In genomic region chr2:70498054-70498453, GRCh38 we compare ENCODE assay signal across 10 cellular contexts. TPM values are rescaled to one million over a fixed set of nuclear protein-coding genes. Genes with fewer than 3 reads are reported as not detected.
DNase-seq lines count a peak whose midpoint lies in the region; ATAC-seq lines count a peak whose summit lies in the region.
"Had no signal": no experiment of that assay in that cellular context is flagged by ENCODE, and none has a peak within 500 bp of the region (broad histone marks: within the 10 kb centered on the region; RNA-seq: fewer than 3 reads in every experiment).

No MANE protein-coding gene starts in this region.

- H3K27ac ChIP-seq in naive thymus-derived CD4-positive, alpha-beta T cell (ENCODE audit: low read depth, low read length), result no peak overlapping the region

- H3K27me3 ChIP-seq in naive thymus-derived CD4-positive, alpha-beta T cell (ENCODE audit: control insufficient read depth in 2 of 2, insufficient read depth in 2 of 2, low read length in 2 of 2), result no peaks in the 10 kb centered on the region

- peaks cover 20% of the 10 kb centered on the region for H3K27me3 Mint-ChIP-seq in activated CD8-positive, alpha-beta T cell treated with anti-CD3 and anti-CD28 coated beads, Interleukin-2, amount 10 ng/mL, durations not matched to agents 7 days and 5 days (ENCODE audit: low read depth)
- peaks cover 0 to 47% (median 0%) of the 10 kb centered on the region in 5 donors for H3K27me3 Mint-ChIP-seq in naive thymus-derived CD4-positive, alpha-beta T cell

- H3K4me1 ChIP-seq in naive thymus-derived CD4-positive, alpha-beta T cell (ENCODE audit: control insufficient read depth in 2 of 2, insufficient read depth in 2 of 2, low read length in 2 of 2), result no peaks in the 10 kb centered on the region

- no peaks in the 10 kb centered on the region for H3K36me3 ChIP-seq in naive thymus-derived CD4-positive, alpha-beta T cell (ENCODE audit: control insufficient read depth in 2 of 3, insufficient read depth in 3 of 3, low read length in 3 of 3)

- intact Hi-C loops in naive thymus-derived CD4-positive, alpha-beta T cell (cut with micrococcal nuclease), result loop anchor here (10.0 kb wide), 1 partner anchor 153 kb away; no protein-coding TSS in a partner anchor

- H3K27ac Mint-ChIP-seq in activated CD8-positive, alpha-beta T cell treated with anti-CD3 and anti-CD28 coated beads, Interleukin-2, amount 10 ng/mL, durations not matched to agents 7 days and 5 days, result no peak overlapping the region
- H3K27ac Mint-ChIP-seq in naive thymus-derived CD4-positive, alpha-beta T cell, result peak overlapping the region in 1 of 9 donors; percentile 16

- POLR2A ChIA-PET in activated CD8-positive, alpha-beta T cell treated with anti-CD3 and anti-CD28 coated beads, Interleukin-2, amount 10 ng/mL, durations not matched to agents 7 days and 5 days (lab: Charles Lee), result no interaction called here
- POLR2A ChIA-PET in naive thymus-derived CD4-positive, alpha-beta T cell (lab: Charles Lee), result interaction anchor here (0.6 kb wide), 1 partner anchor 286 kb away, joined by 3 read pairs; no protein-coding TSS in a partner anchor

- no peaks in the 10 kb centered on the region for H3K36me3 Mint-ChIP-seq in activated CD8-positive, alpha-beta T cell treated with anti-CD3 and anti-CD28 coated beads, Interleukin-2, amount 10 ng/mL, durations not matched to agents 7 days and 5 days (ENCODE audit: low read depth)
- peaks cover 0 to 7% (median 0%) of the 10 kb centered on the region in 5 donors for H3K36me3 Mint-ChIP-seq in naive thymus-derived CD4-positive, alpha-beta T cell

- H3K4me3 ChIP-seq in naive thymus-derived CD4-positive, alpha-beta T cell (ENCODE audit: low read length), result no peak overlapping the region

- H3K9me3 ChIP-seq in naive thymus-derived CD4-positive, alpha-beta T cell (ENCODE audit: control insufficient read depth in 2 of 3, low read length in 3 of 3), result no peaks in the 10 kb centered on the region

- DNase-seq in DMS79 treated with DMSO at 0.1 percent for 48 hours (lab: John Stamatoyannopoulos, UW) (peak; percentile 11), DMS79 (lab: John Stamatoyannopoulos, UW) (no peak), HuH-7 (ENCODE audit: low spot score) (peak; percentile 14)
- no peak for DNase-seq in activated CD8-positive, alpha-beta T cell treated with anti-CD3 and anti-CD28 coated beads, Interleukin-2, amount 10 ng/mL, durations not matched to agents 7 days and 5 days
- DNase-seq in naive thymus-derived CD4-positive, alpha-beta T cell, result peak in 1 of 9 donors; percentile 2
- DNase-seq in stimulated activated CD4-positive, alpha-beta T cell treated with anti-CD3 and anti-CD28 coated beads, Interleukin-1b, Interleukin-23, amount 100 ng/mL, for 48 hours, result no peak
- DNase-seq: activated T-cell treated with anti-CD3 and anti-CD28 coated beads, Interleukin-2, amount 50 U/mL, for 1 hour; effector CD8-positive, alpha-beta T cell had no signal

- peak; percentile 49 for ATAC-seq in activated CD8-positive, alpha-beta T cell treated with anti-CD3 and anti-CD28 coated beads, Interleukin-2, amount 10 ng/mL, durations not matched to agents 7 days and 5 days
- ATAC-seq in naive thymus-derived CD4-positive, alpha-beta T cell, result peak; percentile 50
- no peak for ATAC-seq in GM19395 (IDR thresholded peaks at IDR 0.05; ENCODE audit: unreplicated experiment)
- no peak for ATAC-seq in GM19023 (IDR thresholded peaks at IDR 0.05; ENCODE audit: unreplicated experiment)

- H3K4me3 Mint-ChIP-seq in activated CD8-positive, alpha-beta T cell treated with anti-CD3 and anti-CD28 coated beads, Interleukin-2, amount 10 ng/mL, durations not matched to agents 7 days and 5 days, result no peak overlapping the region
- H3K4me3 Mint-ChIP-seq in naive thymus-derived CD4-positive, alpha-beta T cell, result no peak overlapping the region

- CTCF ChIA-PET in activated CD8-positive, alpha-beta T cell treated with anti-CD3 and anti-CD28 coated beads, Interleukin-2, amount 10 ng/mL, durations not matched to agents 7 days and 5 days (lab: Charles Lee), result interaction anchor here (0.8 to 1.1 kb wide), 2 partner anchors 110 to 194 kb away, joined by 3 read pairs; no protein-coding TSS in a partner anchor
- CTCF ChIA-PET in naive thymus-derived CD4-positive, alpha-beta T cell (lab: Charles Lee), result interaction anchor here (1.6 kb wide), 1 partner anchor 149 kb away, joined by 3 read pairs; no protein-coding TSS in a partner anchor

- no peaks in the 10 kb centered on the region for H3K9me3 Mint-ChIP-seq in activated CD8-positive, alpha-beta T cell treated with anti-CD3 and anti-CD28 coated beads, Interleukin-2, amount 10 ng/mL, durations not matched to agents 7 days and 5 days (ENCODE audit: insufficient read depth)
- H3K9me3 Mint-ChIP-seq in naive thymus-derived CD4-positive, alpha-beta T cell, result no peaks in the 10 kb centered on the region

- no peaks in the 10 kb centered on the region for H3K4me1 Mint-ChIP-seq in activated CD8-positive, alpha-beta T cell treated with anti-CD3 and anti-CD28 coated beads, Interleukin-2, amount 10 ng/mL, durations not matched to agents 7 days and 5 days (ENCODE audit: low read depth)
- H3K4me1 Mint-ChIP-seq in naive thymus-derived CD4-positive, alpha-beta T cell, result peaks cover 0 to 25% (median 5%) of the 10 kb centered on the region in 7 donors

RNA-seq across cellular contexts. Expression of gene TGFA, which starts 55.6 kb away (rescaled TPM):
- total RNA-seq in activated CD8-positive, alpha-beta T cell treated with anti-CD3 and anti-CD28 coated beads, Interleukin-2, amount 10 ng/mL, durations not matched to agents 7 days and 5 days, result under 1 TPM in 1 of 2 experiments, not detected in 1; 0.13 TPM
- total RNA-seq in naive thymus-derived CD4-positive, alpha-beta T cell, result 1 to 10 TPM in 3 of 5 experiments, under 1 TPM in 1, not detected in 1; 0.98 to 3.2 (median 2.3) TPM
- 1 to 10 TPM in 1 of 2 donors, under 1 TPM in 1; 0.44 to 1.8 TPM for polyA plus RNA-seq in naive thymus-derived CD4-positive, alpha-beta T cell

Comparison
In these comparisons a context has a peak if more than half of its experiments do, and no peak if none do; other contexts are left out.
1. DNase-seq: peak in DMS79 treated with DMSO at 0.1 percent for 48 hours (single experiment) and HuH-7 (single experiment); none in DMS79 (single experiment), activated CD8-positive, alpha-beta T cell treated with anti-CD3 and anti-CD28 coated beads, Interleukin-2, amount 10 ng/mL, durations not matched to agents 7 days and 5 days (single experiment) and stimulated activated CD4-positive, alpha-beta T cell treated with anti-CD3 and anti-CD28 coated beads, Interleukin-1b, Interleukin-23, amount 100 ng/mL, for 48 hours (single experiment).
2. ATAC-seq: peak in activated CD8-positive, alpha-beta T cell treated with anti-CD3 and anti-CD28 coated beads, Interleukin-2, amount 10 ng/mL, durations not matched to agents 7 days and 5 days (single experiment) and naive thymus-derived CD4-positive, alpha-beta T cell (single experiment); none in GM19395 (single experiment) and GM19023 (single experiment).